ENCODE assay signal across 19 cellular contexts in the genomic region with DNA sequence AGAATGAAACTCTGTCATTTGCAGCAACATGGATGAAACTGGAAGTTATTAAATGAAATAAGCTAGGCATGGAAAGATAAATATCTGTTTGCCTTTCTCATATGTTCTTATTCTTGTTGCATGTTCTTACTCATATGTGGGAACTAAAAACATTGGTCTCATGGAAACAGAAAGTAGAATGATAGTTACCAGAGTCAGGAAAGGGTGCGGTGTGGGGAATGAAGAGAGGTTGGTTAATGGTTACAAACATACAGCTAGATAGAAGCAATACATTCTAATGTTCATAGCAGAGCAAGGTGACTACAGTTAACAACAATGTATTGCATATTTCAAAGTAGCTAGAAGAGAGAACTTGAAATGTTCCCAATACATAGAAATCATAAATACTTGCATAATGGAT.
DNase-seq lines count a peak whose midpoint lies in the region; ATAC-seq and TF ChIP-seq lines count a peak whose summit lies in the region.
"Had no signal": no experiment of that assay in that cellular context is flagged by ENCODE, and none has a peak within 500 bp of the region (broad histone marks: within the 10 kb centered on the region; RNA-seq: fewer than 3 reads in every experiment).

No MANE protein-coding gene starts in this region.

- TF ChIP-seq POLR2A in erythroblast (IDR thresholded peaks at IDR 0.05; ENCODE audit: low read length) = no peak

- H3K27me3 Mint-ChIP-seq in natural killer cell (ENCODE audit: low read depth in 2 of 2) = peaks cover 6 to 8% of the 10 kb centered on the region in 2 donors
- H3K27me3 Mint-ChIP-seq in natural killer cell treated with Interleukin-12 subunit alpha and Interleukin-12 subunit beta and Interleukin-15 and Interleukin-18, amount 100 ng/mL, for 72 hours = no peaks in the 10 kb centered on the region
- H3K27me3 Mint-ChIP-seq: CD4-positive, alpha-beta memory T cell had no signal

- peak overlapping the region; percentile 14 for H3K4me3 Mint-ChIP-seq in natural killer cell
- H3K4me3 Mint-ChIP-seq in natural killer cell treated with Interleukin-12 subunit alpha and Interleukin-12 subunit beta and Interleukin-15 and Interleukin-18, amount 100 ng/mL, for 72 hours = no peak overlapping the region
- H3K4me3 Mint-ChIP-seq: GM23338 had no signal

- no peaks in the 10 kb centered on the region for H3K9me3 ChIP-seq in mucosa of descending colon
- H3K9me3 ChIP-seq: SJCRH30 had no signal

- no peaks in the 10 kb centered on the region for H3K36me3 ChIP-seq in mucosa of descending colon (ENCODE audit: low read depth)
- H3K36me3 ChIP-seq: BLaER1, SJCRH30 had no signal

- no peak for ATAC-seq in natural killer cell
- ATAC-seq in natural killer cell treated with Interleukin-12 subunit alpha and Interleukin-12 subunit beta and Interleukin-15 and Interleukin-18, amount 100 ng/mL, for 72 hours = no peak
- peak; percentile 66 for ATAC-seq in mucosa of descending colon
- ATAC-seq in HG03469 (IDR thresholded peaks at IDR 0.05; ENCODE audit: unreplicated experiment) = no peak
- ATAC-seq: GM23338 had no signal

- DNase-seq in natural killer cell (no peak), MV-4-11 (lab: John Stamatoyannopoulos, UW) (peak; percentile 1), mucosa of descending colon (no peak), erythroblast (lab: John Stamatoyannopoulos, UW) (no peak), NCI-H226 (no peak), T1000 (lab: John Stamatoyannopoulos, UW) (no peak)
- DNase-seq in natural killer cell treated with Interleukin-12 subunit alpha and Interleukin-12 subunit beta and Interleukin-15 and Interleukin-18, amount 100 ng/mL, for 72 hours (ENCODE audit: low spot score) = no peak
- DNase-seq: DMS153, GDM1, HCEC 1CT, NCI-H1105 treated with DMSO at 0.1 percent for 48 hours, NCI-H1694, NCI-H510A treated with DMSO at 0.1 percent for 48 hours, NCI-H774, SJCRH30 had no signal

- TF ChIP-seq CTCF in natural killer cell (IDR thresholded peaks at IDR 0.05) (no peak), mucosa of descending colon (IDR thresholded peaks at IDR 0.05) (no peak)

- peaks cover 2% of the 10 kb centered on the region in 2 donors for H3K9me3 Mint-ChIP-seq in natural killer cell
- peaks cover 16% of the 10 kb centered on the region for H3K9me3 Mint-ChIP-seq in natural killer cell treated with Interleukin-12 subunit alpha and Interleukin-12 subunit beta and Interleukin-15 and Interleukin-18, amount 100 ng/mL, for 72 hours

- peaks cover 31% of the 10 kb centered on the region in 2 donors for H3K4me1 Mint-ChIP-seq in natural killer cell
- peaks cover 48 to 49% of the 10 kb centered on the region in 2 donors for H3K4me1 Mint-ChIP-seq in natural killer cell treated with Interleukin-12 subunit alpha and Interleukin-12 subunit beta and Interleukin-15 and Interleukin-18, amount 100 ng/mL, for 72 hours (ENCODE audit: low read depth in 2 of 2)

- H3K4me1 ChIP-seq in mucosa of descending colon (ENCODE audit: low read depth) = peaks cover 28% of the 10 kb centered on the region
- H3K4me1 ChIP-seq: BLaER1 had no signal

- no peak overlapping the region for H3K27ac Mint-ChIP-seq in natural killer cell
- H3K27ac Mint-ChIP-seq in natural killer cell treated with Interleukin-12 subunit alpha and Interleukin-12 subunit beta and Interleukin-15 and Interleukin-18, amount 100 ng/mL, for 72 hours = peak overlapping the region in 1 of 2 donors; percentile 85
- H3K27ac Mint-ChIP-seq: GM23338 had no signal

- H3K4me3 ChIP-seq in mucosa of descending colon = no peak overlapping the region
- H3K4me3 ChIP-seq: BLaER1, GM23338, SJCRH30 had no signal

- intact Hi-C loops in natural killer cell (cut with micrococcal nuclease) (no loop called here), mucosa of descending colon (cut with DNase I, micrococcal nuclease) (no loop called here)

- H3K36me3 Mint-ChIP-seq in natural killer cell = no peaks in the 10 kb centered on the region
- H3K36me3 Mint-ChIP-seq in natural killer cell treated with Interleukin-12 subunit alpha and Interleukin-12 subunit beta and Interleukin-15 and Interleukin-18, amount 100 ng/mL, for 72 hours = peaks cover 15% of the 10 kb centered on the region
- H3K36me3 Mint-ChIP-seq: CD4-positive, alpha-beta memory T cell had no signal
